ENCODE assay signal across 18 cellular contexts in genomic region chr20:47008842-47009518, GRCh38.
DNase-seq lines count a peak whose midpoint lies in the region; ATAC-seq and TF ChIP-seq lines count a peak whose summit lies in the region.
"Had no signal": no experiment of that assay in that cellular context is flagged by ENCODE, and none has a peak within 500 bp of the region (broad histone marks: within the 10 kb centered on the region; RNA-seq: fewer than 3 reads in every experiment).

No MANE protein-coding gene starts in this region.

- H3K79me2 ChIP-seq in GM23248 (ENCODE audit: insufficient read depth), result no peaks in the 10 kb centered on the region

- in situ Hi-C loops in GM23248 (cut with MboI), result no loop called here

- peaks cover 0 to 24% (median 0%) of the 10 kb centered on the region in 7 donors for H3K27me3 ChIP-seq in spleen (replicated peaks in 1 of 7)
- H3K27me3 ChIP-seq in GM23248 (replicated peaks; ENCODE audit: insufficient read depth), result 0 out of 2 replicates have a peak, but pooled peaks cover 4% of the 10 kb centered on the region

- H3K9me2 ChIP-seq in GM23248 (ENCODE audit: insufficient read depth), result no peaks in the 10 kb centered on the region

- ATAC-seq in GM19395 (IDR thresholded peaks at IDR 0.05; ENCODE audit: unreplicated experiment), result no peak

- H3K4me2 ChIP-seq in GM23248 (ENCODE audit: unreplicated experiment), result no peak overlapping the region

- DNase-seq in NCI-H82 (lab: John Stamatoyannopoulos, UW) (peak; percentile 47), NCI-H82 treated with DMSO at 0.1 percent for 48 hours (lab: John Stamatoyannopoulos, UW; ENCODE audit: unreplicated experiment) (no peak), NCI-H2196 (lab: John Stamatoyannopoulos, UW; ENCODE audit: unreplicated experiment) (peak; percentile 55), SHP77 treated with DMSO at 0.1 percent for 48 hours (lab: John Stamatoyannopoulos, UW) (peak; percentile 93), spleen (peak; percentile 13), OCI-M1 (lab: John Stamatoyannopoulos, UW) (no peak), GM23248 (no peak)
- DNase-seq: activated CD4-positive, alpha-beta memory T cell treated with anti-CD3 and anti-CD28 coated beads, Interleukin-2, amount 10 ng/mL, durations not matched to agents 7 days and 5 days; activated naive CD4-positive, alpha-beta T cell treated with anti-CD3 and anti-CD28 coated beads for 36 hours; amygdala; caudate nucleus; foreskin melanocyte; Kasumi-1; NCI-H1436 treated with DMSO at 0.1 percent for 48 hours; substantia nigra; T-helper 2 cell had no signal

- H3K9ac ChIP-seq in GM23248, result no peak overlapping the region

- no peak overlapping the region for H3K4me3 ChIP-seq in spleen
- no peak overlapping the region for H3K4me3 ChIP-seq in GM23248
- H3K4me3 ChIP-seq: lung had no signal

- 86 to 91% (median 89%) methylated on average over 7 of the region's 7 CpGs for WGBS in spleen, 5 donors
- 47 to 55% methylated on average over 7 of the region's 7 CpGs for WGBS in GM23248 (ENCODE audit: low coverage in 1 of 2, low lambda C conversion rate in 2 of 2, missing lambda C conversion rate in 2 of 2), 2 experiments

- H3K36me3 ChIP-seq in spleen (no peaks in the 10 kb centered on the region), GM23248 (ENCODE audit: low read depth) (no peaks in the 10 kb centered on the region)

- no peaks in the 10 kb centered on the region for H3F3A ChIP-seq in GM23248 (ENCODE audit: insufficient read depth)

- H2AFZ ChIP-seq in GM23248, result no peak overlapping the region

- H3K4me1 ChIP-seq in spleen (no peaks in the 10 kb centered on the region), GM23248 (ENCODE audit: insufficient read depth) (no peaks in the 10 kb centered on the region)

- intact Hi-C loops in spleen (cut with DNase I; ENCODE audit: low total_unique reads), result no loop called here

- no peaks in the 10 kb centered on the region for H4K20me1 ChIP-seq in GM23248 (ENCODE audit: insufficient read depth)

- no peak overlapping the region for H3K27ac ChIP-seq in spleen
- no peak overlapping the region for H3K27ac ChIP-seq in GM23248

- H3K9me3 ChIP-seq in spleen (peaks cover 0 to 7% (median 0%) of the 10 kb centered on the region in 8 donors), GM23248 (ENCODE audit: low read depth) (no peaks in the 10 kb centered on the region)

- no peak for TF ChIP-seq CTCF in spleen (IDR thresholded peaks at IDR 0.05 in 8 of 11, conservative IDR thresholded peaks at IDR 0.05 in 3 of 11)

- no peak for TF ChIP-seq POLR2A in spleen (IDR thresholded peaks at IDR 0.05)

Comparison
In these comparisons a context has a peak if more than half of its experiments do, and no peak if none do; other contexts are left out.
1. DNase-seq: peak in NCI-H82 (single experiment), NCI-H2196 (single experiment), SHP77 treated with DMSO at 0.1 percent for 48 hours (single experiment) and spleen (single experiment); none in NCI-H82 treated with DMSO at 0.1 percent for 48 hours (single experiment), OCI-M1 (single experiment) and GM23248 (single experiment).